In the genomic region with DNA sequence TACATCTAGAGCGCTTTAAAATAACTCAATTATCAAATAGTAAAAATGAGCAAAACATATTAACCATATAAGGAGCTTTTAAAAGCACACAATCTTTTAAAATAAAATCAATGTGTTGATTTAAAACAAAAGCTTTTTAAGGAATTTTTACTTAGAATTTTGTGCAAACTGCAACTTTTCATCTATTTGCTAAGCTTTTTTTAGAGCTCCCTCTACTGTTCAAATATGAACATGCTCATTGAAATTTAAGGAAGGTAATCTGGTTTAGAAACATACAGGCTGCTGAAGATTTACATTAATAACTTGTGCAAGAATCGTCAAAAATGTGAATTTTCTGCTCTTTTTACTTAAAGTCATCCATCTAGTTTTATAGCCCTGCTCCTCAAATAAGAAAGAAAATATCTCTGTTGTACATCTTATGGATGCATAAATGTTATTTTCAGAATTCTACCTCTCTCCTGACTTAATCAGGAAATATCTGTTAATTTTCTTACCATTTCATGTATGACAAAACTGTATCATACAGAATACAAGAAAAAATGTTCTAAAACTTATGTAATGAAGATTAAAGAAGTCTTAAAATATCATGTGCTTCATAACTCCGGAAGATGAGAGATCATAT, we compare ENCODE assay signal across 9 cellular contexts.
DNase-seq lines count a peak whose midpoint lies in the region; ATAC-seq lines count a peak whose summit lies in the region.
"Had no signal": no experiment of that assay in that cellular context is flagged by ENCODE, and none has a peak within 500 bp of the region (broad histone marks: within the 10 kb centered on the region; RNA-seq: fewer than 3 reads in every experiment).

No MANE protein-coding gene starts in this region.

- 65 to 66% methylated on average over 3 of the region's 3 CpGs for whole genome bisulfite sequencing in GM23248 (ENCODE audit: low coverage in 1 of 2, low lambda C conversion rate in 2 of 2, missing lambda C conversion rate in 2 of 2), 2 experiments

- H3K27me3 ChIP-seq in GM23248 (replicated peaks; ENCODE audit: insufficient read depth) = no peaks in the 10 kb centered on the region

- no peaks in the 10 kb centered on the region for H3K9me3 ChIP-seq in GM23248 (ENCODE audit: low read depth)

- H3K27ac ChIP-seq in GM23248 = no peak overlapping the region

- H3K4me3 ChIP-seq in GM23248 = no peak overlapping the region

- no peaks in the 10 kb centered on the region for H3K4me1 ChIP-seq in GM23248 (ENCODE audit: insufficient read depth)

- no peaks in the 10 kb centered on the region for H3F3A ChIP-seq in GM23248 (ENCODE audit: insufficient read depth)

- H3K9ac ChIP-seq in GM23248 = no peak overlapping the region

- no peaks in the 10 kb centered on the region for H3K79me2 ChIP-seq in GM23248 (ENCODE audit: insufficient read depth)

- DNase-seq in AG08396 (ENCODE audit: low spot score) (peak; percentile 6), GM23248 (peak; percentile 57), SW480 (ENCODE audit: low spot score) (peak; percentile 22), iris pigment epithelial cell (ENCODE audit: low read depth) (peak; percentile 41), NCI-H2107 (lab: John Stamatoyannopoulos, UW) (no peak), GF-D8 (lab: John Stamatoyannopoulos, UW) (no peak), mucosa of gallbladder (ENCODE audit: low spot score) (no peak)
- DNase-seq: T-cell had no signal

- in situ Hi-C loops in GM23248 (cut with MboI) = no loop called here

- no peaks in the 10 kb centered on the region for H4K20me1 ChIP-seq in GM23248 (ENCODE audit: insufficient read depth)

- H3K4me2 ChIP-seq in GM23248 (ENCODE audit: unreplicated experiment) = no peak overlapping the region

- no peak for ATAC-seq in HG02981 (IDR thresholded peaks at IDR 0.05; ENCODE audit: unreplicated experiment)
- ATAC-seq: T-cell had no signal

- no peaks in the 10 kb centered on the region for H3K36me3 ChIP-seq in GM23248 (ENCODE audit: low read depth)

- no peaks in the 10 kb centered on the region for H3K9me2 ChIP-seq in GM23248 (ENCODE audit: insufficient read depth)

- no peak overlapping the region for H2AFZ ChIP-seq in GM23248

Comparison
In these comparisons a context has a peak if more than half of its experiments do, and no peak if none do; other contexts are left out.
1. DNase-seq: peak in AG08396 (single experiment), GM23248 (single experiment), SW480 (single experiment) and iris pigment epithelial cell (single experiment); none in NCI-H2107 (single experiment), GF-D8 (single experiment) and mucosa of gallbladder (single experiment).